Comparison of ENCODE assay signal across 13 cellular contexts in the genomic region with DNA sequence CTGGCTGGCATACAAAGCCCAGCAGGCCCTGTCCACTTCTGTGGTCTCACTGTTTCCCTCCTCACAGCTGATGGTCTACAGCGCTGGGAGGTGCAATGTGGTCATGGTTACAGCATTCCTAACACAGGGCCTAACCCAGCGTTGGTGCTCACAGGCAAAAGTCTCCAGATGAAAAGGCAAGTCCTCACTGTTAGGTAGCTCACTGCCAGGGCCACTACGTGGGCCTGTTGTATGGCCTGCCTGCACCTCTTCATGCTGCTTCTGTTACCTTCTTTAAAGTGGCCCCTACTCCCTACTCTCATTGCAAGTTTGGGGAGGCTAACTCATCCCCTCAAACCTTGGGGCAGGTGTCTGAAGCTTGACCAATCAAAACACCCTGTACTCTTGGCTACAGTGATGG. TPM values are rescaled to one million over a fixed set of nuclear protein-coding genes. Genes with fewer than 3 reads are reported as not detected.
"Had no signal": no experiment of that assay in that cellular context is flagged by ENCODE, and none has a peak within 500 bp of the region (broad histone marks: within the 10 kb centered on the region; RNA-seq: fewer than 3 reads in every experiment).

No MANE protein-coding gene starts in this region.

- H3K27ac ChIP-seq: SK-N-MC, skin epidermis had no signal

- H3K4me3 ChIP-seq: SK-N-MC, skin epidermis had no signal

- DNase-seq: activated CD4-positive, alpha-beta T cell treated with anti-CD3 and anti-CD28 coated beads for 48 hours; activated gamma-delta T cell; activated T-cell treated with anti-CD3 and anti-CD28 coated beads, Interleukin-2, amount 50 U/mL, for 1 hour; anterior cingulate cortex; effector memory CD8-positive, alpha-beta T cell; erythroblast; mesenchymal stem cell; trophoblast cell had no signal

- ATAC-seq: effector memory CD8-positive, alpha-beta T cell had no signal

RNA-seq across cellular contexts. Expression of a gene that starts 39.2 kb away (rescaled TPM):
- total RNA-seq: bronchial epithelial cell; omental fat pad; T-helper 1 cell treated with Interleukin-12 subunit alpha and Interleukin-12 subunit beta and Interleukin-4 antibody, amounts not matched to agents 30 ng/mL and 1 ng/mL, for 36 hours had no signal

RNA-seq across cellular contexts. Expression of a gene that starts 56.5 kb away (rescaled TPM):
- total RNA-seq: bronchial epithelial cell; T-helper 1 cell treated with Interleukin-12 subunit alpha and Interleukin-12 subunit beta and Interleukin-4 antibody, amounts not matched to agents 30 ng/mL and 1 ng/mL, for 36 hours had no signal
